1 cellular context compared by ENCODE assay signal in the genomic region with DNA sequence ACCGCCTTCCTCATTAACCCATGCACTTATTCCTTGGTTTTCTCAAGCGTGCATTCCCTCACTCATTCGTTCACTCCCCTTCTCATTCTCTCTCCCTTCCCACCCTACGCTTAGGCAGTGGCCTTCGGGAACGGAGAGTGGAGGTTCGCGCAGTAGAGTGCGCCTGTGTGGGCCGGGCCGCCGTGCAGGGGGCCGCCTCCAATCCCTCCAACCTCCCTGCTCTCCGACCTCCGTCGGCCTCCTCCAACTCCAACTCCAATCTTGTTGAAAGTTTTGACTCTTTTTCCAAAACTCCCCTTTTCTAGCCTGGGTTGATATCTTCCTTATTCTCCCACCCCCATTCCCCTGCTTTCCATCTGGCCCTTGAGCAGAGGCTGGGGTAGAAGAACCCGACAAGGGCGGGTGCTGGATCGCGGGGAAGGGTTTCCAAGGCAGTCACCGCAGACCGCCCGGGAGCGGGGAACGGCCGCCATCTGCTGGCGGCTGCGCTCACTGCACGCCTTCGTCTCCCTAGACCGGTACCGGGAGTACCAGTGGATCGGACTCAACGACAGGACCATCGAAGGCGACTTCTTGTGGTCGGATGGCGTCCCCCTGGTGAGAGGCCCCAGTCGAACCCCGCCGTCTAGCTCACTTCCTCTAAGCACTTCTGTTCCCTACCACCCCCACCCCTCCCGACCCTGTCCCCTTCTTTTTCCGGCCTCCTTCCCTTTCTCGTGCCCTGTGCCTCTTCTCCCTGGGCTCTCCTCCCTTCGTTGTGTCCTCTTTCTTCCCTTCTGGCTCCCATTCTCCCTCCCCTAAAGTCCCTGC.
A peak's percentile ranks its signal among the peaks of the same experiment; 100 is the strongest.
TF ChIP-seq lines count a peak whose summit lies in the region.

No MANE protein-coding gene starts in this region.

TF ChIP-seq in K562, 482 proteins besides CTCF, POLR2A, EP300 and RAD21 (continued from another document):
- TF ChIP-seq ZFP30 (CRISPR knock-in tag; IDR thresholded peaks at IDR 0.05; ENCODE audit: borderline replicate concordance) (no peak), SMAD1 (IDR thresholded peaks at IDR 0.05; ENCODE audit: low read depth, low read length, partially characterized antibody) (peak; percentile 46), POLR2G (IDR thresholded peaks at IDR 0.05; ENCODE audit: low read depth, low read length) (peak; percentile 57), SMAD4 (CRISPR knock-in tag; conservative IDR thresholded peaks at IDR 0.05) (0 out of 2 replicates have a peak, but pooled peaks have one; percentile 30), U2AF2 (optimal IDR thresholded peaks at IDR 0.05; ENCODE audit: low read depth, low read length) (no peak), ZNF146 (CRISPR knock-in tag; IDR thresholded peaks at IDR 0.05; ENCODE audit: unreplicated experiment) (no peak), COPS2 (conservative IDR thresholded peaks at IDR 0.05) (no peak), XRCC4 (IDR thresholded peaks at IDR 0.05; ENCODE audit: extremely low read depth, insufficient read depth, insufficient read length) (no peak), ZBTB7A (IDR thresholded peaks at IDR 0.05; ENCODE audit: borderline replicate concordance, control insufficient read depth, low read depth, low read length) (peak; percentile 50; the same call in 1 of the 2 replicates), ZNF79 (CRISPR knock-in tag; IDR thresholded peaks at IDR 0.05; ENCODE audit: low read depth) (no peak), KLF10 (CRISPR knock-in tag; IDR thresholded peaks at IDR 0.05) (no peak), ZKSCAN1 (IDR thresholded peaks at IDR 0.05; ENCODE audit: low read depth, low read length) (0 out of 2 replicates have a peak, but pooled peaks have one; percentile 40), NR2C1 (IDR thresholded peaks at IDR 0.05) (no peak), NR2C1 (tag; IDR thresholded peaks at IDR 0.05) (no peak), SMC3 (conservative IDR thresholded peaks at IDR 0.05; ENCODE audit: insufficient read depth, low read depth, low read length) (peak; percentile 85), MTA3 (IDR thresholded peaks at IDR 0.05; ENCODE audit: borderline replicate concordance) (no peak), TBP (optimal IDR thresholded peaks at IDR 0.05; ENCODE audit: low read depth, low read length) (peak; percentile 24), DIDO1 (tag; IDR thresholded peaks at IDR 0.05; ENCODE audit: low read depth) (no peak), ZZZ3 (IDR thresholded peaks at IDR 0.05) (no peak), STAT5B (CRISPR knock-in tag; IDR thresholded peaks at IDR 0.05) (no peak), ZFP36 (IDR thresholded peaks at IDR 0.05; ENCODE audit: low read depth, low read length, partially characterized antibody) (peak; percentile 14), SUPT5H (IDR thresholded peaks at IDR 0.05) (peak; percentile 49; the same call in 1 of the 2 replicates), CBFB (CRISPR knock-in tag; IDR thresholded peaks at IDR 0.05) (peak; percentile 82; the same call in 1 of the 2 replicates), SMARCE1 (IDR thresholded peaks at IDR 0.05) (no peak), ILF3 (IDR thresholded peaks at IDR 0.05; ENCODE audit: borderline replicate concordance) (peak; percentile 9; the same call in 1 of the 2 replicates)
- TF ChIP-seq, protein P1, sequence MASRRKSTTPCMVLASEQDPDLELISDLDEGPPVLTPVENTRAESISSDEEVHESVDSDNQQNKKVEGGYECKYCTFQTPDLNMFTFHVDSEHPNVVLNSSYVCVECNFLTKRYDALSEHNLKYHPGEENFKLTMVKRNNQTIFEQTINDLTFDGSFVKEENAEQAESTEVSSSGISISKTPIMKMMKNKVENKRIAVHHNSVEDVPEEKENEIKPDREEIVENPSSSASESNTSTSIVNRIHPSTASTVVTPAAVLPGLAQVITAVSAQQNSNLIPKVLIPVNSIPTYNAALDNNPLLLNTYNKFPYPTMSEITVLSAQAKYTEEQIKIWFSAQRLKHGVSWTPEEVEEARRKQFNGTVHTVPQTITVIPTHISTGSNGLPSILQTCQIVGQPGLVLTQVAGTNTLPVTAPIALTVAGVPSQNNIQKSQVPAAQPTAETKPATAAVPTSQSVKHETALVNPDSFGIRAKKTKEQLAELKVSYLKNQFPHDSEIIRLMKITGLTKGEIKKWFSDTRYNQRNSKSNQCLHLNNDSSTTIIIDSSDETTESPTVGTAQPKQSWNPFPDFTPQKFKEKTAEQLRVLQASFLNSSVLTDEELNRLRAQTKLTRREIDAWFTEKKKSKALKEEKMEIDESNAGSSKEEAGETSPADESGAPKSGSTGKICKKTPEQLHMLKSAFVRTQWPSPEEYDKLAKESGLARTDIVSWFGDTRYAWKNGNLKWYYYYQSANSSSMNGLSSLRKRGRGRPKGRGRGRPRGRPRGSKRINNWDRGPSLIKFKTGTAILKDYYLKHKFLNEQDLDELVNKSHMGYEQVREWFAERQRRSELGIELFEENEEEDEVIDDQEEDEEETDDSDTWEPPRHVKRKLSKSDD (conservative IDR thresholded peaks at IDR 0.05; ENCODE audit: low read length), result no peak
- TF ChIP-seq, protein P2, sequence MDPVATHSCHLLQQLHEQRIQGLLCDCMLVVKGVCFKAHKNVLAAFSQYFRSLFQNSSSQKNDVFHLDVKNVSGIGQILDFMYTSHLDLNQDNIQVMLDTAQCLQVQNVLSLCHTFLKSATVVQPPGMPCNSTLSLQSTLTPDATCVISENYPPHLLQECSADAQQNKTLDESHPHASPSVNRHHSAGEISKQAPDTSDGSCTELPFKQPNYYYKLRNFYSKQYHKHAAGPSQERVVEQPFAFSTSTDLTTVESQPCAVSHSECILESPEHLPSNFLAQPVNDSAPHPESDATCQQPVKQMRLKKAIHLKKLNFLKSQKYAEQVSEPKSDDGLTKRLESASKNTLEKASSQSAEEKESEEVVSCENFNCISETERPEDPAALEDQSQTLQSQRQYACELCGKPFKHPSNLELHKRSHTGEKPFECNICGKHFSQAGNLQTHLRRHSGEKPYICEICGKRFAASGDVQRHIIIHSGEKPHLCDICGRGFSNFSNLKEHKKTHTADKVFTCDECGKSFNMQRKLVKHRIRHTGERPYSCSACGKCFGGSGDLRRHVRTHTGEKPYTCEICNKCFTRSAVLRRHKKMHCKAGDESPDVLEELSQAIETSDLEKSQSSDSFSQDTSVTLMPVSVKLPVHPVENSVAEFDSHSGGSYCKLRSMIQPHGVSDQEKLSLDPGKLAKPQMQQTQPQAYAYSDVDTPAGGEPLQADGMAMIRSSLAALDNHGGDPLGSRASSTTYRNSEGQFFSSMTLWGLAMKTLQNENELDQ (CRISPR knock-in tag; IDR thresholded peaks at IDR 0.05; ENCODE audit: borderline replicate concordance), result no peak
- TF ChIP-seq, protein P3, sequence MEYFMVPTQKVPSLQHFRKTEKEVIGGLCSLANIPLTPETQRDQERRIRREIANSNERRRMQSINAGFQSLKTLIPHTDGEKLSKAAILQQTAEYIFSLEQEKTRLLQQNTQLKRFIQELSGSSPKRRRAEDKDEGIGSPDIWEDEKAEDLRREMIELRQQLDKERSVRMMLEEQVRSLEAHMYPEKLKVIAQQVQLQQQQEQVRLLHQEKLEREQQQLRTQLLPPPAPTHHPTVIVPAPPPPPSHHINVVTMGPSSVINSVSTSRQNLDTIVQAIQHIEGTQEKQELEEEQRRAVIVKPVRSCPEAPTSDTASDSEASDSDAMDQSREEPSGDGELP (CRISPR knock-in tag; IDR thresholded peaks at IDR 0.05; ENCODE audit: borderline replicate concordance), result peak; percentile 44; the same call in 1 of the 2 replicates
- TF ChIP-seq, protein P4, sequence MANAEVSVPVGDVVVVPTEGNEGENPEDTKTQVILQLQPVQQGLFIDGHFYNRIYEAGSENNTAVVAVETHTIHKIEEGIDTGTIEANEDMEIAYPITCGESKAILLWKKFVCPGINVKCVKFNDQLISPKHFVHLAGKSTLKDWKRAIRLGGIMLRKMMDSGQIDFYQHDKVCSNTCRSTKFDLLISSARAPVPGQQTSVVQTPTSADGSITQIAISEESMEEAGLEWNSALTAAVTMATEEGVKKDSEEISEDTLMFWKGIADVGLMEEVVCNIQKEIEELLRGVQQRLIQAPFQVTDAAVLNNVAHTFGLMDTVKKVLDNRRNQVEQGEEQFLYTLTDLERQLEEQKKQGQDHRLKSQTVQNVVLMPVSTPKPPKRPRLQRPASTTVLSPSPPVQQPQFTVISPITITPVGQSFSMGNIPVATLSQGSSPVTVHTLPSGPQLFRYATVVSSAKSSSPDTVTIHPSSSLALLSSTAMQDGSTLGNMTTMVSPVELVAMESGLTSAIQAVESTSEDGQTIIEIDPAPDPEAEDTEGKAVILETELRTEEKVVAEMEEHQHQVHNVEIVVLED (CRISPR knock-in tag; IDR thresholded peaks at IDR 0.05), result no peak
- TF ChIP-seq, protein P5, sequence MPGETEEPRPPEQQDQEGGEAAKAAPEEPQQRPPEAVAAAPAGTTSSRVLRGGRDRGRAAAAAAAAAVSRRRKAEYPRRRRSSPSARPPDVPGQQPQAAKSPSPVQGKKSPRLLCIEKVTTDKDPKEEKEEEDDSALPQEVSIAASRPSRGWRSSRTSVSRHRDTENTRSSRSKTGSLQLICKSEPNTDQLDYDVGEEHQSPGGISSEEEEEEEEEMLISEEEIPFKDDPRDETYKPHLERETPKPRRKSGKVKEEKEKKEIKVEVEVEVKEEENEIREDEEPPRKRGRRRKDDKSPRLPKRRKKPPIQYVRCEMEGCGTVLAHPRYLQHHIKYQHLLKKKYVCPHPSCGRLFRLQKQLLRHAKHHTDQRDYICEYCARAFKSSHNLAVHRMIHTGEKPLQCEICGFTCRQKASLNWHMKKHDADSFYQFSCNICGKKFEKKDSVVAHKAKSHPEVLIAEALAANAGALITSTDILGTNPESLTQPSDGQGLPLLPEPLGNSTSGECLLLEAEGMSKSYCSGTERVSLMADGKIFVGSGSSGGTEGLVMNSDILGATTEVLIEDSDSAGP (CRISPR knock-in tag; IDR thresholded peaks at IDR 0.05), result no peak
- TF ChIP-seq, protein P6, sequence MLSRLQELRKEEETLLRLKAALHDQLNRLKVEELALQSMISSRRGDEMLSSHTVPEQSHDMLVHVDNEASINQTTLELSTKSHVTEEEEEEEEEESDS (CRISPR knock-in tag; IDR thresholded peaks at IDR 0.05), result no peak
- TF ChIP-seq, protein P7, sequence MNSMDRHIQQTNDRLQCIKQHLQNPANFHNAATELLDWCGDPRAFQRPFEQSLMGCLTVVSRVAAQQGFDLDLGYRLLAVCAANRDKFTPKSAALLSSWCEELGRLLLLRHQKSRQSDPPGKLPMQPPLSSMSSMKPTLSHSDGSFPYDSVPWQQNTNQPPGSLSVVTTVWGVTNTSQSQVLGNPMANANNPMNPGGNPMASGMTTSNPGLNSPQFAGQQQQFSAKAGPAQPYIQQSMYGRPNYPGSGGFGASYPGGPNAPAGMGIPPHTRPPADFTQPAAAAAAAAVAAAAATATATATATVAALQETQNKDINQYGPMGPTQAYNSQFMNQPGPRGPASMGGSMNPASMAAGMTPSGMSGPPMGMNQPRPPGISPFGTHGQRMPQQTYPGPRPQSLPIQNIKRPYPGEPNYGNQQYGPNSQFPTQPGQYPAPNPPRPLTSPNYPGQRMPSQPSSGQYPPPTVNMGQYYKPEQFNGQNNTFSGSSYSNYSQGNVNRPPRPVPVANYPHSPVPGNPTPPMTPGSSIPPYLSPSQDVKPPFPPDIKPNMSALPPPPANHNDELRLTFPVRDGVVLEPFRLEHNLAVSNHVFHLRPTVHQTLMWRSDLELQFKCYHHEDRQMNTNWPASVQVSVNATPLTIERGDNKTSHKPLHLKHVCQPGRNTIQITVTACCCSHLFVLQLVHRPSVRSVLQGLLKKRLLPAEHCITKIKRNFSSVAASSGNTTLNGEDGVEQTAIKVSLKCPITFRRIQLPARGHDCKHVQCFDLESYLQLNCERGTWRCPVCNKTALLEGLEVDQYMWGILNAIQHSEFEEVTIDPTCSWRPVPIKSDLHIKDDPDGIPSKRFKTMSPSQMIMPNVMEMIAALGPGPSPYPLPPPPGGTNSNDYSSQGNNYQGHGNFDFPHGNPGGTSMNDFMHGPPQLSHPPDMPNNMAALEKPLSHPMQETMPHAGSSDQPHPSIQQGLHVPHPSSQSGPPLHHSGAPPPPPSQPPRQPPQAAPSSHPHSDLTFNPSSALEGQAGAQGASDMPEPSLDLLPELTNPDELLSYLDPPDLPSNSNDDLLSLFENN (IDR thresholded peaks at IDR 0.05; ENCODE audit: low read depth in 2 of 2, low read length in 2 of 2), result no peak
